ENCODE assay signal across 1 cellular context in genomic region chr10:63629363-63630084, GRCh38.
A peak's percentile ranks its signal among the peaks of the same experiment; 100 is the strongest.
TF ChIP-seq lines count a peak whose summit lies in the region.

No MANE protein-coding gene starts in this region.

TF ChIP-seq in HCT116, 20 proteins besides CTCF, POLR2A, EP300 and RAD21 (continued from another document):
- no peak for TF ChIP-seq REST (IDR thresholded peaks at IDR 0.05; ENCODE audit: low read depth)
- TF ChIP-seq EGR1 (IDR thresholded peaks at IDR 0.05; ENCODE audit: low read depth) = no peak
- TF ChIP-seq CEBPB (IDR thresholded peaks at IDR 0.05; ENCODE audit: low read depth) = peak; percentile 73
- no peak for TF ChIP-seq ELF1 (IDR thresholded peaks at IDR 0.05; ENCODE audit: borderline replicate concordance, low read depth)
- TF ChIP-seq EZH2phosphoT487 (IDR thresholded peaks at IDR 0.05; ENCODE audit: borderline replicate concordance) = no peak
- TF ChIP-seq JUND (IDR thresholded peaks at IDR 0.05) = peak; percentile 94
- no peak for TF ChIP-seq ZFX (IDR thresholded peaks at IDR 0.05)
- TF ChIP-seq SP1 (IDR thresholded peaks at IDR 0.05; ENCODE audit: low read depth) = peak; percentile 87
- peak; percentile 83 for TF ChIP-seq CBX3 (IDR thresholded peaks at IDR 0.05; ENCODE audit: low read depth)
- TF ChIP-seq SRF (IDR thresholded peaks at IDR 0.05; ENCODE audit: low read depth) = no peak
- no peak for TF ChIP-seq ZNF274 (IDR thresholded peaks at IDR 0.05; ENCODE audit: low read depth, low read length)
- peak; percentile 79 for TF ChIP-seq SIN3A (IDR thresholded peaks at IDR 0.05; ENCODE audit: low read depth)
- peak; percentile 91 for TF ChIP-seq FOSL1 (IDR thresholded peaks at IDR 0.05; ENCODE audit: low read depth)
